30 cellular contexts compared by ENCODE assay signal in the genomic region with DNA sequence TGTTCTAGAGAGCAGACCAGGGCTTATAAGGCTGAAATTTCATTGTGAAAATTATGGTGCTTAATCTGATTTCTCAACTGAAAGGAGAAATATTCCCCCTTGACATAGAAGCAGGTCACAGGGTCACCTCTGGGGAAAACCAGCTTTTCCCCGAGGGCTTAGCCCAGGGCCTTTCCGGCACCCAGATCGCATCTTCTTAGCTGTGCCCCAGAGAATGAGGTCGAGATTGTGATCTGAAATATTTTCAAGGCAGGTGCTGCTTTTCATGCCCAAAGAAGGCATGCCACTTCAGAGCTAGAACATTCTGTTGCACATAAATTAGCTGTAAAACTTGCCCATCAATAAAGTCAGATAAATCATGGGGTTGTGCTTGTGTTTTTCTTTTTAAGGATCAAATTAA. TPM values are rescaled to one million over a fixed set of nuclear protein-coding genes. Genes with fewer than 3 reads are reported as not detected.
DNase-seq lines count a peak whose midpoint lies in the region; ATAC-seq and FAIRE-seq lines count a peak whose summit lies in the region.
"Had no signal": no experiment of that assay in that cellular context is flagged by ENCODE, and none has a peak within 500 bp of the region (broad histone marks: within the 10 kb centered on the region; RNA-seq: fewer than 3 reads in every experiment).

No MANE protein-coding gene starts in this region.

- H3K36me3 Mint-ChIP-seq in naive B cell, result no peaks in the 10 kb centered on the region
- H3K36me3 Mint-ChIP-seq in activated naive CD8-positive, alpha-beta T cell treated with anti-CD3 and anti-CD28 coated beads for 36 hours, result peaks cover 3% of the 10 kb centered on the region
- H3K36me3 Mint-ChIP-seq: activated naive CD8-positive, alpha-beta T cell; type B pancreatic cell had no signal

- DNase-seq in naive B cell (no peak), frontal cortex (ENCODE audit: low spot score in 2 of 2) (no peak), NCI-H2227 (lab: John Stamatoyannopoulos, UW; ENCODE audit: unreplicated experiment) (no peak), NCI-H2227 treated with DMSO at 0.1 percent for 48 hours (lab: John Stamatoyannopoulos, UW) (no peak)
- no peak for DNase-seq in activated naive CD8-positive, alpha-beta T cell treated with anti-CD3 and anti-CD28 coated beads for 36 hours
- DNase-seq: activated CD4-positive, alpha-beta T cell treated with anti-CD3 and anti-CD28 coated beads for 48 hours; activated CD8-positive, alpha-beta memory T cell treated with anti-CD3 and anti-CD28 coated beads for 24 hours; activated effector memory CD4-positive, alpha-beta T cell treated with Interleukin-2 at 50 U/mL for 16 hours; activated T-cell treated with anti-CD3 and anti-CD28 coated beads for 4 hours; anterior cingulate cortex; BE2C; hypothalamus; mammary epithelial cell; NCI-H1436 treated with DMSO at 0.1 percent for 48 hours; NCI-H2081 treated with DMSO at 0.1 percent for 48 hours; NCI-H345; NCI-H69; stimulated activated CD4-positive, alpha-beta T cell treated with anti-CD3 and anti-CD28 coated beads, Interleukin-15, amount 100 ng/mL, for 24 hours; stimulated activated CD4-positive, alpha-beta T cell treated with anti-CD3 and anti-CD28 coated beads, Interleukin-4, amount 100 ng/mL, for 4 hours; substantia nigra; SW 1271; T-helper 9 cell had no signal

- FAIRE-seq in frontal cortex (lab: Jason Lieb, UNC), result no peak
- FAIRE-seq: H1, RCC 7860 had no signal

- peak; percentile 32 for ATAC-seq in GM18502 (IDR thresholded peaks at IDR 0.05; ENCODE audit: poor library complexity, unreplicated experiment)
- ATAC-seq in GM21423 (IDR thresholded peaks at IDR 0.05; ENCODE audit: unreplicated experiment), result peak; percentile 42
- ATAC-seq in HG03571 (IDR thresholded peaks at IDR 0.05; ENCODE audit: unreplicated experiment), result peak; percentile 48
- peak; percentile 76 to 84 for ATAC-seq in naive B cell (ENCODE audit: low read depth in 2 of 2)
- ATAC-seq: gastroesophageal sphincter had no signal

- peak overlapping the region; percentile 2 to 91 (median 62) for H3K27ac Mint-ChIP-seq in naive B cell
- H3K27ac Mint-ChIP-seq in activated naive CD8-positive, alpha-beta T cell treated with anti-CD3 and anti-CD28 coated beads for 36 hours, result no peak overlapping the region
- H3K27ac Mint-ChIP-seq: activated naive CD8-positive, alpha-beta T cell; type B pancreatic cell had no signal

- no peaks in the 10 kb centered on the region for H3K9me3 Mint-ChIP-seq in naive B cell
- no peaks in the 10 kb centered on the region for H3K9me3 Mint-ChIP-seq in activated naive CD8-positive, alpha-beta T cell treated with anti-CD3 and anti-CD28 coated beads for 36 hours
- H3K9me3 Mint-ChIP-seq: type B pancreatic cell had no signal

- H3K4me1 Mint-ChIP-seq in naive B cell, result peaks cover 47 to 72% (median 63%) of the 10 kb centered on the region in 3 donors
- H3K4me1 Mint-ChIP-seq in activated naive CD8-positive, alpha-beta T cell treated with anti-CD3 and anti-CD28 coated beads for 36 hours, result peaks cover 21% of the 10 kb centered on the region

- peak overlapping the region in 3 of 8 donors; percentile 28 to 74 (median 39) for H3K4me3 Mint-ChIP-seq in naive B cell
- H3K4me3 Mint-ChIP-seq in activated naive CD8-positive, alpha-beta T cell treated with anti-CD3 and anti-CD28 coated beads for 36 hours, result no peak overlapping the region
- H3K4me3 Mint-ChIP-seq: activated naive CD8-positive, alpha-beta T cell; type B pancreatic cell had no signal

- H3K27me3 Mint-ChIP-seq in naive B cell, result no peaks in the 10 kb centered on the region
- no peaks in the 10 kb centered on the region for H3K27me3 Mint-ChIP-seq in activated naive CD8-positive, alpha-beta T cell treated with anti-CD3 and anti-CD28 coated beads for 36 hours
- H3K27me3 Mint-ChIP-seq: activated naive CD8-positive, alpha-beta T cell had no signal

RNA-seq across cellular contexts. Expression of a gene that starts 25.4 kb away (rescaled TPM):
- 100 to 1,000 TPM in 4 of 6 donors, 10 to 100 TPM in 2; 90.5 to 200 (median 115) TPM for polyA plus RNA-seq in naive B cell (ENCODE audit: low read depth in 6 of 6)
- 10 to 100 TPM; 72.5 to 79.3 TPM for total RNA-seq in activated naive CD8-positive, alpha-beta T cell treated with anti-CD3 and anti-CD28 coated beads for 36 hours
- 19.6 TPM for total RNA-seq in frontal cortex
